ENCODE assay signal across 8 cellular contexts in genomic region chr1:87953732-87954344, GRCh38.
DNase-seq lines count a peak whose midpoint lies in the region; ATAC-seq and TF ChIP-seq lines count a peak whose summit lies in the region.

No MANE protein-coding gene starts in this region.

- peak; percentile 71 for DNase-seq in EH (ENCODE audit: low read depth)
- DNase-seq in MM.1S, result peak; percentile 81
- DNase-seq in SK-MEL-5 (ENCODE audit: low read depth, low spot score), result peak; percentile 76
- DNase-seq in activated naive CD4-positive, alpha-beta T cell treated with anti-CD3 and anti-CD28 coated beads, Interleukin-2, amount 50 U/mL, for 16 hours, result peak; percentile 35
- no peak for DNase-seq in Right ventricle myocardium inferior (ENCODE audit: missing footprints)
- peak; percentile 33 to 64 for DNase-seq in psoas muscle

- 21 to 27% (median 26%) methylated on average over 3 of the region's 3 CpGs for whole genome bisulfite sequencing in psoas muscle, 3 donors

- H2AFZ ChIP-seq in MM.1S (ENCODE audit: low read length), result peak overlapping the region; percentile 26; the same call in 1 of the 2 replicates

- H3K9me3 ChIP-seq in MM.1S (replicated peaks; ENCODE audit: insufficient read depth, low read length) (no peaks in the 10 kb centered on the region), psoas muscle (no peaks in the 10 kb centered on the region)

- in situ Hi-C loops in SK-MEL-5 (cut with HindIII; ENCODE audit: low pct_unique_long_range_greater_than_20kb, low sequenced_read_pairs), result no loop called here

- no peaks in the 10 kb centered on the region for H3K9me2 ChIP-seq in MM.1S (replicated peaks; ENCODE audit: insufficient read depth, low read length)

- no peak overlapping the region for H3K4me3 ChIP-seq in MM.1S (ENCODE audit: low read length)
- H3K4me3 ChIP-seq in psoas muscle, result no peak overlapping the region

- no peak overlapping the region for H3K4me2 ChIP-seq in MM.1S (ENCODE audit: low read depth, low read length)

- H3K36me3 ChIP-seq in MM.1S (replicated peaks; ENCODE audit: insufficient read depth, low read length), result no peaks in the 10 kb centered on the region
- no peaks in the 10 kb centered on the region for H3K36me3 ChIP-seq in psoas muscle (ENCODE audit: insufficient read depth in 1 of 2, low read depth in 1 of 2)

- no peaks in the 10 kb centered on the region for H3K79me2 ChIP-seq in MM.1S (ENCODE audit: low read length)

- H3K4me1 ChIP-seq in MM.1S (ENCODE audit: low read length) (peaks cover 7% of the 10 kb centered on the region), psoas muscle (no peaks in the 10 kb centered on the region)

- intact Hi-C loops in Right ventricle myocardium inferior (cut with DNase I), result loop anchor here (1.0 to 10.0 kb wide), 3 partner anchors 626 to 799 kb away; partner anchors contain the start of gene LMO4
- intact Hi-C loops in psoas muscle (cut with DNase I), result loop anchor here (5.0 to 10.0 kb wide), 4 partner anchors 627 to 819 kb away; partner anchors contain the start of gene LMO4 (in 2 of the 2)

- ATAC-seq in GM21825 (IDR thresholded peaks at IDR 0.05; ENCODE audit: unreplicated experiment) (peak; percentile 80), Right ventricle myocardium inferior (peak; percentile 76), psoas muscle (peak in 3 of 4 donors; percentile 64 to 83 (median 67)), GM18519 (IDR thresholded peaks at IDR 0.05; ENCODE audit: low FRiP score, unreplicated experiment) (no peak)

- H3F3A ChIP-seq in MM.1S (ENCODE audit: insufficient read depth, low read length), result no peaks in the 10 kb centered on the region

- H3K9ac ChIP-seq in MM.1S (ENCODE audit: low read length), result no peak overlapping the region

- H3K27me3 ChIP-seq in MM.1S (replicated peaks; ENCODE audit: insufficient read depth, low read length), result no peaks in the 10 kb centered on the region
- H3K27me3 ChIP-seq in psoas muscle (ENCODE audit: insufficient read depth in 3 of 3, low read length in 2 of 3), result no peaks in the 10 kb centered on the region

- H3K27ac ChIP-seq in MM.1S (ENCODE audit: low read length) (no peak overlapping the region), psoas muscle (no peak overlapping the region)

- no peaks in the 10 kb centered on the region for H4K20me1 ChIP-seq in MM.1S (ENCODE audit: insufficient read depth, low read length)

- TF ChIP-seq CTCF in MM.1S (IDR thresholded peaks at IDR 0.05; ENCODE audit: low read length) (peak; percentile 86), psoas muscle (IDR thresholded peaks at IDR 0.05) (peak; percentile 82)
